Comparison of ENCODE assay signal across 34 cellular contexts in the genomic region with DNA sequence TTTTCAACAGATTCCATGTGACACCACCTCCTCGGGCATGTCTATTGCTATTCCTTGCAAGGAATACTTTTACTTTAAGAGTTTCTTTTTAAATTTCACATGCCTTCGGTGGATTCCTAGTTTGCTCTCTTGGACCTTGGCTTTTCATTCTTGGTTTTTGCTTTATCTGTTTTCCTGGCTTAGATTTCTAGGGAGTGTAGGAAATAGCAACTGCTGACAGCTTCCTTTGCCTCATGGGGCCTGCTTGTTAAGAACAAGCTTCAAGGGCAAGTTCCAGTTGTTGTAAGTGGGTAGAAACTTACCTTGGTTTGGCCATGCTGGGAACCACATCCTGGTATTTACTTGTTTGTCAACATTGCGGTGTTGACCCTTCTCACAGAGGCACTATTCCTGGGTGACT.
"Had no signal": no experiment of that assay in that cellular context is flagged by ENCODE, and none has a peak within 500 bp of the region (broad histone marks: within the 10 kb centered on the region; RNA-seq: fewer than 3 reads in every experiment).

No MANE protein-coding gene starts in this region.

- H3K9me3 ChIP-seq: MG63 had no signal

- H3K27ac ChIP-seq: KMS-11 had no signal

- H3K27me3 ChIP-seq: MG63 had no signal

- H3K4me2 ChIP-seq: KMS-11 had no signal

- H3K9ac ChIP-seq: KMS-11 had no signal

- DNase-seq: Karpas-422, Kasumi-1, KG1, MG63, MM.1S, MV-4-11, NCI-H1048, NCI-H1092, NCI-H1092 treated with DMSO at 0.1 percent for 48 hours, NCI-H1105, NCI-H1105 treated with DMSO at 0.1 percent for 48 hours, NCI-H1417, NCI-H1417 treated with DMSO at 0.1 percent for 48 hours, NCI-H1436, NCI-H1436 treated with DMSO at 0.1 percent for 48 hours, NCI-H146, NCI-H1694 treated with DMSO at 0.1 percent for 48 hours, NCI-H187, NCI-H187 treated with DMSO at 0.1 percent for 48 hours, NCI-H1930, NCI-H2029, NCI-H2029 treated with DMSO at 0.1 percent for 48 hours, NCI-H2081, NCI-H2081 treated with DMSO at 0.1 percent for 48 hours, NCI-H2107, NCI-H2171, NCI-H2171 treated with DMSO at 0.1 percent for 48 hours, NCI-H2227 treated with DMSO at 0.1 percent for 48 hours, NCI-H226, NCI-H345, NCI-H446, NCI-H446 treated with DMSO at 0.1 percent for 48 hours, NCI-H510A had no signal

- H3K36me3 ChIP-seq: MG63 had no signal

- H3K4me3 ChIP-seq: MG63 had no signal
